ENCODE assay signal across 21 cellular contexts in the genomic region with DNA sequence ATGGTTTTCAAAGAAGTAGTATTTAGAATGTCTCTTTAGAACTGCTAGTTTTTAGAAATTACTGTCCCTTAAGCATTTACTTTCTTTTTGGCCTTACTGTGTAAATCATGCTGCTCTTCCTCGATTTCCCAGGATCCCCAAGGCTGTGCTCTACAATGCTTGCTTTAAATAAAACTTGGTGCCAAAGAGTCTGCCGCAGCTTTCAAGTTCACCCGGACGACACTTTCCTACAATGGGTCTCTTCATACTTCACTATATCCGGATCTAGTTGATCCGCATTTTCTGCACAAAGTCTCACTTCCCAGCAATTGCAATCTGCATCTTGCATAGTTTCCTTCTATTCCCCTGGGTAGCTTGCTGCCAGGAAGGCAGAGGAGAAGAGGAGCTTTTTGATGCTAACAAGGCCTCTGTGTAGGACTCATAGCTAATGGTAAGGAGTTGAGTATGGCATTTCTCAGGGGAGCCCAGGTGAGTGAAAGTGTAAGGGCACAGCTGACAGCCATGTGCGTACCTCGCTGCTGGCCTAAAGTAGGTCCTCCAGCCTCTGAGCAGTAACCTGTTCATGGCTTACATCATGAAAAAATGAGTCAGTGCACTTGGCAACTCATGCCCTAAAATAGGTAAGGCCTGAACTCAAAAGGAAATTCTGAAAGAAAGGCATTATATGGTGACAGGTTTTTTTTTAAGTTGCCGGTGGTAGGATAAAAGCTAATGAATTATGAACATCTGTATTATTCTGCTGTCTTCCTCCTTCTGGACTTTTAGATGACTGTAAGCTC.
"Had no signal": no experiment of that assay in that cellular context is flagged by ENCODE, and none has a peak within 500 bp of the region (broad histone marks: within the 10 kb centered on the region; RNA-seq: fewer than 3 reads in every experiment).

No MANE protein-coding gene starts in this region.

- H3K4me3 Mint-ChIP-seq: activated naive CD4-positive, alpha-beta T cell treated with anti-CD3 and anti-CD28 coated beads, Interleukin-2, amount 10 ng/mL, durations not matched to agents 7 days and 5 days; central memory CD8-positive, alpha-beta T cell; mesothelial cell of epicardium; neural crest cell; T-cell had no signal

- H3K4me1 Mint-ChIP-seq: activated naive CD4-positive, alpha-beta T cell treated with anti-CD3 and anti-CD28 coated beads, Interleukin-2, amount 10 ng/mL, durations not matched to agents 7 days and 5 days; central memory CD8-positive, alpha-beta T cell; T-cell had no signal

- H3K4me3 ChIP-seq: adrenal gland, gastrocnemius medialis, psoas muscle, tibial artery, vagina had no signal

- H3K36me3 Mint-ChIP-seq: activated naive CD4-positive, alpha-beta T cell treated with anti-CD3 and anti-CD28 coated beads, Interleukin-2, amount 10 ng/mL, durations not matched to agents 7 days and 5 days; mesothelial cell of epicardium; T-cell had no signal

- H3K9me3 ChIP-seq: adrenal gland, gastrocnemius medialis, psoas muscle, SK-N-SH, tibial artery, vagina had no signal

- H3K27me3 Mint-ChIP-seq: central memory CD8-positive, alpha-beta T cell had no signal

- DNase-seq: activated CD4-positive, alpha-beta T cell treated with anti-CD3 and anti-CD28 coated beads, Interleukin-2, amount 50 U/mL, for 4 hours; activated CD4-positive, CD25-positive, alpha-beta regulatory T cell treated with anti-CD3 and anti-CD28 coated beads, Interleukin-2, amount 50 U/mL, for 72 hours; activated naive CD4-positive, alpha-beta T cell treated with anti-CD3 and anti-CD28 coated beads, Interleukin-2, amount 10 ng/mL, durations not matched to agents 7 days and 5 days; adrenal gland; cortex of kidney; effector CD8-positive, alpha-beta T cell; gastrocnemius medialis; hippocampal formation; kidney; psoas muscle; SK-N-SH; stimulated activated CD4-positive, alpha-beta T cell treated with anti-CD3 and anti-CD28 coated beads, Interleukin-2, amount 100 ng/mL, for 48 hours; stimulated activated naive CD4-positive, alpha-beta T cell; T-cell; T-helper 9 cell; tibial artery had no signal

- H3K36me3 ChIP-seq: adrenal gland, gastrocnemius medialis, tibial artery, vagina had no signal

- H3K9me3 Mint-ChIP-seq: activated naive CD4-positive, alpha-beta T cell treated with anti-CD3 and anti-CD28 coated beads, Interleukin-2, amount 10 ng/mL, durations not matched to agents 7 days and 5 days; activated T-helper 2 cell treated with anti-CD3 and anti-CD28 coated beads, Interferon-gamma antibody, Interleukin-2, Interleukin-4, amounts not matched to agents 10 μg/mL and 5 μg/mL and 100 μg/mL, durations not matched to agents 14 hours and 24 hours and 36 hours; central memory CD8-positive, alpha-beta T cell; mesothelial cell of epicardium; neural crest cell had no signal

- H3K27me3 ChIP-seq: adrenal gland, gastrocnemius medialis, tibial artery, vagina had no signal

- H3K27ac Mint-ChIP-seq: activated naive CD4-positive, alpha-beta T cell treated with anti-CD3 and anti-CD28 coated beads, Interleukin-2, amount 10 ng/mL, durations not matched to agents 7 days and 5 days; activated T-helper 2 cell treated with anti-CD3 and anti-CD28 coated beads, Interferon-gamma antibody, Interleukin-2, Interleukin-4, amounts not matched to agents 10 μg/mL and 5 μg/mL and 100 μg/mL, durations not matched to agents 14 hours and 24 hours and 36 hours; mesothelial cell of epicardium; T-cell had no signal

- H3K27ac ChIP-seq: adrenal gland, psoas muscle, tibial artery, vagina had no signal
